In the genomic region with DNA sequence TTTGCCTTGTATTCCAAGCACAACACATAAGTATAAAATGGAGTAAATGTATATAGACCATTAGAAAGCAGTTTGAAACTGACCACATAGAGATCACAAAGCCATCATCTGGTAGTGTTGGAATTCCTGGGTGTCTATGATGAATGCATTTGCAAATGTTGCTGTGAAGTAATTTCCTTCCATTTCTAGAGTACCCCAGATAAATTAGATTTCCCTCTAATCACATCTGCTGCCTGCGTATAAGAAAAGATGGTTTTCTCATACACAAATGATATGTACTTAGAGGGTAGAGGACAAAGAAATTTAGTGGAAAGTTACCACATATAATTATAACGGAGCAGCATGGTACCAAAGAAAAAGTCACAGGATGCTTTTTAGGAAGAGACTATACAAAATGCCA, we compare ENCODE assay signal across 3 cellular contexts.
"Had no signal": no experiment of that assay in that cellular context is flagged by ENCODE, and none has a peak within 500 bp of the region (broad histone marks: within the 10 kb centered on the region; RNA-seq: fewer than 3 reads in every experiment).

No MANE protein-coding gene starts in this region.

- DNase-seq: GDM1, GF-D8 had no signal

- ATAC-seq: GM12878 had no signal

- H3K4me3 ChIP-seq: GM12878 had no signal
